In the genomic region with DNA sequence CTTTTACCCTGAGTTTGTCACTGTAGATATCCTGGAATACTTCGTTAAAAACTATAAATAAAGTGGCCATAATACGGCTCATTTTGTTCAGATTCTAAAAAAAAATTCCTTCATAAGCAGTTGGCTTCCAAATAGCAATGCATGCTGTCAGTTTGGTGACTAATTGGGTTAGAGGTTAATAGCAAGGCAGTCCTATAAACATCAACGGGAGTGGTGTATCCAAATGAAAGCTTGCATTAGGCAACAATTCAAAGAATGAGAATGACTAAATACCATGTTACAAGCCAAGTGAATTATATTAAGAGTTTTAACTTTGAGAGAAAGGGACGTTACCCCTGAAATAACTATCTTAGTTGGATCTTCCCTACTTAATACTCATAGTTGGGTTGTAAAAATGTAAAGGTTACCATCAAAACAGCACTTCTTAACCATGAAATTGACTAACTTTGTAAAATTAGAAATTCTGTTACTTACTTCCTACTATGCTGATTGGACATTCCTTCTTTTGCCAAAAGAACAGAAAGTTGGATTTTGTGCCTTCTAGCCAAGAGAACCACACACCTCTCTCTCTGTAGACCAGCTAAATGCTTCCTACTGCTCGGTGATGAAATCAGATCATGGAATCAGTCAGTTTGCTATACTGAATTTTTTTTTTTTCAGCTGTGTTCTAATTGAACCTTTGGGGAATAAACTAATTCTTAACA, we compare ENCODE assay signal across 10 cellular contexts.
A peak's percentile ranks its signal among the peaks of the same experiment; 100 is the strongest.
DNase-seq lines count a peak whose midpoint lies in the region; ATAC-seq and TF ChIP-seq lines count a peak whose summit lies in the region.
"Had no signal": no experiment of that assay in that cellular context is flagged by ENCODE, and none has a peak within 500 bp of the region (broad histone marks: within the 10 kb centered on the region; RNA-seq: fewer than 3 reads in every experiment).

No MANE protein-coding gene starts in this region.

- peaks cover 6% of the 10 kb centered on the region for H3K4me1 ChIP-seq in urinary bladder (ENCODE audit: insufficient read depth)

- 12% methylated on average over 5 of the region's 5 CpGs for WGBS in urinary bladder

- peak overlapping the region; percentile 59 for H3K27ac ChIP-seq in urinary bladder (ENCODE audit: low read depth)

- H3K4me3 ChIP-seq in cardiac fibroblast (replicated peaks in 1 of 2; ENCODE audit: low read depth in 2 of 2, low read length in 2 of 2), result peak overlapping the region in 1 of 2 donors; percentile 8
- H3K4me3 ChIP-seq in urinary bladder (ENCODE audit: low read depth, low read length), result no peak overlapping the region

- ATAC-seq in GM21786 (IDR thresholded peaks at IDR 0.05; ENCODE audit: unreplicated experiment), result no peak

- H3K36me3 ChIP-seq in urinary bladder (ENCODE audit: insufficient read depth), result no peaks in the 10 kb centered on the region

- peak; percentile 21 for DNase-seq in DMS 273 (lab: John Stamatoyannopoulos, UW; ENCODE audit: unreplicated experiment)
- no peak for DNase-seq in DMS 273 treated with DMSO at 0.1 percent for 48 hours (lab: John Stamatoyannopoulos, UW)
- DNase-seq in cardiac fibroblast (ENCODE audit: low read depth in 2 of 2), result peak; percentile 93 to 96
- peak; percentile 51 for DNase-seq in left kidney (ENCODE audit: low read depth, low spot score)
- no peak for DNase-seq in activated CD4-positive, alpha-beta T cell treated with anti-CD3 and anti-CD28 coated beads for 1 hour
- DNase-seq in stimulated activated CD4-positive, alpha-beta T cell treated with anti-CD3 and anti-CD28 coated beads, Interleukin-15, amount 100 ng/mL, for 24 hours, result no peak
- DNase-seq: activated naive CD8-positive, alpha-beta T cell treated with anti-CD3 and anti-CD28 coated beads, Interleukin-2, amount 50 U/mL, for 24 hours; stimulated activated CD4-positive, alpha-beta T cell treated with anti-CD3 and anti-CD28 coated beads, Interleukin-4, amount 100 ng/mL, for 4 hours had no signal

- no peak for TF ChIP-seq CTCF in cardiac fibroblast (IDR thresholded peaks at IDR 0.05; ENCODE audit: low read depth, low read length)

Comparison
In these comparisons a context has a peak if more than half of its experiments do, and no peak if none do; other contexts are left out.
1. DNase-seq: peak in DMS 273 (single experiment), cardiac fibroblast (2 of 2) and left kidney (single experiment); none in DMS 273 treated with DMSO at 0.1 percent for 48 hours (single experiment), activated CD4-positive, alpha-beta T cell treated with anti-CD3 and anti-CD28 coated beads for 1 hour (single experiment) and stimulated activated CD4-positive, alpha-beta T cell treated with anti-CD3 and anti-CD28 coated beads, Interleukin-15, amount 100 ng/mL, for 24 hours (single experiment).